18 cellular contexts compared by ENCODE assay signal in genomic region chr6:6737666-6738065, GRCh38.
DNase-seq lines count a peak whose midpoint lies in the region; ATAC-seq and TF ChIP-seq lines count a peak whose summit lies in the region.
"Had no signal": no experiment of that assay in that cellular context is flagged by ENCODE, and none has a peak within 500 bp of the region (broad histone marks: within the 10 kb centered on the region; RNA-seq: fewer than 3 reads in every experiment).

No MANE protein-coding gene starts in this region.

- H3K27ac ChIP-seq in breast epithelium (peak overlapping the region in 1 of 2 donors; percentile 34), right atrium auricular region (peak overlapping the region; percentile 75 to 88), tibial nerve (peak overlapping the region in 1 of 4 donors; percentile 34)
- H3K27ac ChIP-seq: 22Rv1, epithelial cell of prostate had no signal

- BruUV-seq in MCF 10A (replicated peaks; lab: Mats Ljungman, UMichigan) = no TSS peak

- ATAC-seq in sciatic nerve (peak; percentile 2), HG03439 (IDR thresholded peaks at IDR 0.05; ENCODE audit: unreplicated experiment) (no peak)

- H3K4me3 ChIP-seq in breast epithelium (peak overlapping the region; percentile 34 to 59 (median 47)), right atrium auricular region (peak overlapping the region; percentile 26 to 41), tibial nerve (peak overlapping the region in 2 of 4 donors; percentile 42 to 44)

- no peaks in the 10 kb centered on the region for H3K4me1 ChIP-seq in breast epithelium
- H3K4me1 ChIP-seq in right atrium auricular region = peaks cover 0 to 49% of the 10 kb centered on the region in 2 donors
- H3K4me1 ChIP-seq in tibial nerve = peaks cover 0 to 12% (median 0%) of the 10 kb centered on the region in 4 donors

- no peaks in the 10 kb centered on the region for H3K27me3 Mint-ChIP-seq in MCF 10A (ENCODE audit: insufficient read depth, unreplicated experiment)

- intact Hi-C loops in breast epithelium (cut with DNase I; ENCODE audit: low total_unique reads) (no loop called here), MCF 10A (cut with micrococcal nuclease) (no loop called here), sciatic nerve (cut with DNase I) (no loop called here)

- TF ChIP-seq POLR2A in breast epithelium (IDR thresholded peaks at IDR 0.05) (no peak), tibial nerve (IDR thresholded peaks at IDR 0.05) (no peak)

- CTCF ChIA-PET in MCF 10A (lab: Yijun Ruan, JAX) = interaction anchor here (0.6 kb wide), 1 partner anchor 139 kb away, joined by 3 read pairs; no protein-coding TSS in a partner anchor

- 47 to 51% methylated on average over 6 of the region's 6 CpGs for WGBS in tibial nerve, 2 donors

- H3K36me3 Mint-ChIP-seq in MCF 10A (ENCODE audit: insufficient read depth, unreplicated experiment) = peaks cover 4% of the 10 kb centered on the region
- H3K36me3 Mint-ChIP-seq: CD8-positive, alpha-beta memory T cell; natural killer cell treated with Interleukin-12 subunit alpha and Interleukin-12 subunit beta and Interleukin-15 and Interleukin-18, amount 100 ng/mL, for 72 hours had no signal

- H3K36me3 ChIP-seq in breast epithelium (no peaks in the 10 kb centered on the region), right atrium auricular region (no peaks in the 10 kb centered on the region), tibial nerve (no peaks in the 10 kb centered on the region)

- H3K27me3 ChIP-seq in breast epithelium (no peaks in the 10 kb centered on the region), right atrium auricular region (no peaks in the 10 kb centered on the region), tibial nerve (peaks cover 0 to 4% of the 10 kb centered on the region in 2 donors)

- H3K4me1 Mint-ChIP-seq in MCF 10A (ENCODE audit: insufficient read depth, unreplicated experiment) = peaks cover 9% of the 10 kb centered on the region
- H3K4me1 Mint-ChIP-seq: CD8-positive, alpha-beta memory T cell had no signal

- TF ChIP-seq CTCF in breast epithelium (IDR thresholded peaks at IDR 0.05) (no peak), MCF 10A (IDR thresholded peaks at IDR 0.05; ENCODE audit: unreplicated experiment) (no peak), right atrium auricular region (IDR thresholded peaks at IDR 0.05) (no peak), tibial nerve (IDR thresholded peaks at IDR 0.05) (no peak)

- H3K4me3 Mint-ChIP-seq in MCF 10A (ENCODE audit: unreplicated experiment) = no peak overlapping the region
- H3K4me3 Mint-ChIP-seq: CD8-positive, alpha-beta memory T cell; natural killer cell treated with Interleukin-12 subunit alpha and Interleukin-12 subunit beta and Interleukin-15 and Interleukin-18, amount 100 ng/mL, for 72 hours; T-helper 2 cell treated with Interferon-gamma antibody and Interleukin-4, amounts not matched to agents 5 μg/mL and 100 μg/mL, for 36 hours had no signal

- H3K9me3 Mint-ChIP-seq in MCF 10A (ENCODE audit: unreplicated experiment) = no peaks in the 10 kb centered on the region
- H3K9me3 Mint-ChIP-seq: CD8-positive, alpha-beta memory T cell; natural killer cell treated with Interleukin-12 subunit alpha and Interleukin-12 subunit beta and Interleukin-15 and Interleukin-18, amount 100 ng/mL, for 72 hours; T-helper 2 cell treated with Interferon-gamma antibody and Interleukin-4, amounts not matched to agents 5 μg/mL and 100 μg/mL, for 36 hours had no signal

- DNase-seq in breast epithelium (ENCODE audit: low spot score in 2 of 2) (no peak), MCF 10A (ENCODE audit: unreplicated experiment) (no peak), right atrium auricular region (ENCODE audit: low spot score) (no peak), sciatic nerve (ENCODE audit: low spot score) (no peak), NCI-H146 (lab: John Stamatoyannopoulos, UW) (no peak), tibial nerve (ENCODE audit: low spot score in 2 of 2) (no peak)
- DNase-seq in activated CD4-positive, alpha-beta T cell treated with anti-CD3 and anti-CD28 coated beads for 1 hour = no peak
- DNase-seq: activated CD4-positive, alpha-beta T cell treated with anti-CD3 and anti-CD28 coated beads for 4 hours; activated T-cell treated with anti-CD3 and anti-CD28 coated beads, Interleukin-2, amount 50 U/mL, for 48 hours; CD8-positive, alpha-beta memory T cell; hippocampal formation; MM.1S; NCI-H2029 treated with DMSO at 0.1 percent for 48 hours had no signal

- TF ChIP-seq EP300 in tibial nerve (IDR thresholded peaks at IDR 0.05) = no peak

- no peak overlapping the region for H3K27ac Mint-ChIP-seq in MCF 10A (ENCODE audit: low read depth, unreplicated experiment)
- H3K27ac Mint-ChIP-seq: CD8-positive, alpha-beta memory T cell; natural killer cell treated with Interleukin-12 subunit alpha and Interleukin-12 subunit beta and Interleukin-15 and Interleukin-18, amount 100 ng/mL, for 72 hours; T-helper 2 cell treated with Interferon-gamma antibody and Interleukin-4, amounts not matched to agents 5 μg/mL and 100 μg/mL, for 36 hours had no signal

- H3K9me3 ChIP-seq in breast epithelium = no peaks in the 10 kb centered on the region
- H3K9me3 ChIP-seq in right atrium auricular region = no peaks in the 10 kb centered on the region
- no peaks in the 10 kb centered on the region for H3K9me3 ChIP-seq in tibial nerve

- POLR2A ChIA-PET in MCF 10A (lab: Yijun Ruan, JAX) = no interaction called here
